ENCODE assay signal across 23 cellular contexts in the genomic region with DNA sequence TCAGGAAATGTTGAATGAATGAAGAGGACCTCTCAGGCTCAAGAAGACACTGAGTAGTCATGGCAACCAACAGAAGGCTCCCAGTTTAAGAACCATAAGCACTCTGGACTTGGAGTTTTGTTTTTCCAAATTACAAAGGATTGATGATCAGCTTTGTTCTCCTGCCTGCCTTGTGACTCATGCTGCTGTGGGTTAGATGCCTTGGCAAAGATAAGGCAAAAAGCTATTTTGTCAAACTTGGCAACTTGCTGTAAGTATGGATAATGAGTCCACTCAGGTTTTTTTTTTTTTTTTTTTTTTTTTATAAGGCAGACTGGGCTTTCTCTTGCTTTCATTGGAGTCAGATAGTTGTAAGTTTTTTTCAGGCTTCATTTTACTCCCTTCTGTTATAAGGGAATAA.
A peak's percentile ranks its signal among the peaks of the same experiment; 100 is the strongest.
DNase-seq lines count a peak whose midpoint lies in the region; ATAC-seq and TF ChIP-seq lines count a peak whose summit lies in the region.
"Had no signal": no experiment of that assay in that cellular context is flagged by ENCODE, and none has a peak within 500 bp of the region (broad histone marks: within the 10 kb centered on the region; RNA-seq: fewer than 3 reads in every experiment).

No MANE protein-coding gene starts in this region.

- in situ Hi-C loops in GM23248 (cut with MboI) = no loop called here

- ATAC-seq in SK-N-SH treated with all-trans-retinoic acid at 6 μM for 48 hours (peak; percentile 88), GM19328 (IDR thresholded peaks at IDR 0.05; ENCODE audit: unreplicated experiment) (no peak)
- ATAC-seq: left colon; naive thymus-derived CD4-positive, alpha-beta T cell; stimulated activated naive CD8-positive, alpha-beta T cell treated with anti-CD3 and anti-CD28 coated beads, Interleukin-15, Interleukin-2, amounts not matched to agents 100 U/mL and 50 U/mL, for 24 hours had no signal

- no peaks in the 10 kb centered on the region for H3K9me3 ChIP-seq in GM23248 (ENCODE audit: low read depth)
- H3K9me3 ChIP-seq: right atrium auricular region, tibial nerve had no signal

- no peak overlapping the region for H2AFZ ChIP-seq in GM23248

- H4K20me1 ChIP-seq in GM23248 (ENCODE audit: insufficient read depth) = no peaks in the 10 kb centered on the region

- no peak overlapping the region for H3K4me2 ChIP-seq in GM23248 (ENCODE audit: unreplicated experiment)

- TF ChIP-seq CTCF in retinal pigment epithelial cell (conservative IDR thresholded peaks at IDR 0.05; ENCODE audit: low read depth, low read length) = no peak

- H3F3A ChIP-seq in GM23248 (ENCODE audit: insufficient read depth) = peaks cover 7% of the 10 kb centered on the region; the same call in 1 of the 2 replicates

- H3K27ac ChIP-seq in GM23248 = no peak overlapping the region
- H3K27ac ChIP-seq: right atrium auricular region had no signal

- H3K9me2 ChIP-seq in GM23248 (ENCODE audit: insufficient read depth) = no peaks in the 10 kb centered on the region

- no peaks in the 10 kb centered on the region for H3K36me3 ChIP-seq in GM23248 (ENCODE audit: low read depth)
- H3K36me3 ChIP-seq: right atrium auricular region, tibial nerve had no signal

- peaks cover 25% of the 10 kb centered on the region for H3K4me1 ChIP-seq in GM23248 (ENCODE audit: insufficient read depth)
- H3K4me1 ChIP-seq: right atrium auricular region had no signal

- DNase-seq in GM23248 (peak; percentile 58), fibroblast of gingiva (ENCODE audit: low read depth) (peak; percentile 20), retinal pigment epithelial cell (ENCODE audit: low read depth) (peak; percentile 57), midbrain (lab: John Stamatoyannopoulos, UW) (no peak), hippocampal formation (lab: John Stamatoyannopoulos, UW) (no peak)
- DNase-seq: activated CD4-positive, alpha-beta T cell treated with anti-CD3 and anti-CD28 coated beads for 48 hours; activated naive CD4-positive, alpha-beta T cell treated with anti-CD3 and anti-CD28 coated beads, Interleukin-2, amount 10 ng/mL, durations not matched to agents 7 days and 5 days; aorta; DMS79; erythroblast; GOT3; left colon; naive thymus-derived CD4-positive, alpha-beta T cell; NCI-H1694 treated with DMSO at 0.1 percent for 48 hours; NCI-H774; SHP77 treated with DMSO at 0.1 percent for 48 hours; stimulated activated CD4-positive, alpha-beta T cell treated with anti-CD3 and anti-CD28 coated beads, Interleukin-4, amount 100 ng/mL, for 4 hours; stimulated activated naive CD8-positive, alpha-beta T cell treated with anti-CD3 and anti-CD28 coated beads, Interleukin-15, Interleukin-2, amounts not matched to agents 100 U/mL and 50 U/mL, for 24 hours; T-helper 1 cell had no signal

- no peak overlapping the region for H3K4me3 ChIP-seq in GM23248
- H3K4me3 ChIP-seq in retinal pigment epithelial cell (ENCODE audit: low read length) = no peak overlapping the region
- H3K4me3 ChIP-seq: right atrium auricular region, tibial nerve had no signal

- no peaks in the 10 kb centered on the region for H3K79me2 ChIP-seq in GM23248 (ENCODE audit: insufficient read depth)

- no peak overlapping the region for H3K9ac ChIP-seq in GM23248

- no peaks in the 10 kb centered on the region for H3K27me3 ChIP-seq in GM23248 (replicated peaks; ENCODE audit: insufficient read depth)
- H3K27me3 ChIP-seq: right atrium auricular region, tibial nerve had no signal

TF ChIP-seq in SK-N-SH treated with all-trans-retinoic acid at 6 μM for 48 hours, 23 proteins besides CTCF, POLR2A, EP300 and RAD21:
- TF ChIP-seq CSRNP3 (CRISPR knock-in tag; IDR thresholded peaks at IDR 0.05) (no peak), ISL1 (CRISPR knock-in tag; IDR thresholded peaks at IDR 0.05) (peak; percentile 83)

Comparison
In these comparisons a context has a peak if more than half of its experiments do, and no peak if none do; other contexts are left out.
1. DNase-seq: peak in GM23248 (single experiment), fibroblast of gingiva (single experiment) and retinal pigment epithelial cell (single experiment); none in midbrain (single experiment) and hippocampal formation (0 of 2).